In the genomic region with DNA sequence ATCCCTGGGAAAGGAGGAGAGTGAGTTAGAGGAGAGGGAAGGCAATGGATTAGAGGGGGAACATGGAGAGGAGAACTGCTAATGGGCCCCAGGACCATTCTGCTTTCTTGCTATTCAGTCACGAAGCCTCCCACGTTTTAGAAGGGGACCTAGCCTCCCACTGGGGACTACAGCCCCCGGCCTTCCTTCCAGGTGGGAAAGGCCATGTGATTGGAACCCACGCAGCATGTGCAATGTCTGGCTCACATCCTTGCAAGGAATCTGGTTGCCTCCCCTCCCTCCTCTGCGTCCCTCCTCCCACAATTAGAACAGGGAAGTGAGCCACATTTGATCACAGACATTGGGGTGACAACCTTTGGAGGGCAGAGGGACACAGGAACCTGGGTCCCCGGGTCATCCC, we compare ENCODE assay signal across 35 cellular contexts.
"Had no signal": no experiment of that assay in that cellular context is flagged by ENCODE, and none has a peak within 500 bp of the region (broad histone marks: within the 10 kb centered on the region; RNA-seq: fewer than 3 reads in every experiment).

No MANE protein-coding gene starts in this region.

- H3K4me3 ChIP-seq: MG63 had no signal

- H3K27me3 ChIP-seq: MG63 had no signal

- DNase-seq: Karpas-422, Kasumi-1, MG63, MM.1S, MV-4-11, NCI-H1048, NCI-H1092, NCI-H1092 treated with DMSO at 0.1 percent for 48 hours, NCI-H1105, NCI-H1105 treated with DMSO at 0.1 percent for 48 hours, NCI-H1417, NCI-H1417 treated with DMSO at 0.1 percent for 48 hours, NCI-H1436, NCI-H1436 treated with DMSO at 0.1 percent for 48 hours, NCI-H146, NCI-H1694, NCI-H1694 treated with DMSO at 0.1 percent for 48 hours, NCI-H187, NCI-H187 treated with DMSO at 0.1 percent for 48 hours, NCI-H1930, NCI-H2029, NCI-H2029 treated with DMSO at 0.1 percent for 48 hours, NCI-H2081, NCI-H2081 treated with DMSO at 0.1 percent for 48 hours, NCI-H2107, NCI-H2171, NCI-H2171 treated with DMSO at 0.1 percent for 48 hours, NCI-H2227 treated with DMSO at 0.1 percent for 48 hours, NCI-H226, NCI-H345, NCI-H446, NCI-H446 treated with DMSO at 0.1 percent for 48 hours, NCI-H510A, NCI-H510A treated with DMSO at 0.1 percent for 48 hours, NCI-H524 had no signal

- H3K9me3 ChIP-seq: MG63 had no signal
